8 cellular contexts compared by ENCODE assay signal in the genomic region with DNA sequence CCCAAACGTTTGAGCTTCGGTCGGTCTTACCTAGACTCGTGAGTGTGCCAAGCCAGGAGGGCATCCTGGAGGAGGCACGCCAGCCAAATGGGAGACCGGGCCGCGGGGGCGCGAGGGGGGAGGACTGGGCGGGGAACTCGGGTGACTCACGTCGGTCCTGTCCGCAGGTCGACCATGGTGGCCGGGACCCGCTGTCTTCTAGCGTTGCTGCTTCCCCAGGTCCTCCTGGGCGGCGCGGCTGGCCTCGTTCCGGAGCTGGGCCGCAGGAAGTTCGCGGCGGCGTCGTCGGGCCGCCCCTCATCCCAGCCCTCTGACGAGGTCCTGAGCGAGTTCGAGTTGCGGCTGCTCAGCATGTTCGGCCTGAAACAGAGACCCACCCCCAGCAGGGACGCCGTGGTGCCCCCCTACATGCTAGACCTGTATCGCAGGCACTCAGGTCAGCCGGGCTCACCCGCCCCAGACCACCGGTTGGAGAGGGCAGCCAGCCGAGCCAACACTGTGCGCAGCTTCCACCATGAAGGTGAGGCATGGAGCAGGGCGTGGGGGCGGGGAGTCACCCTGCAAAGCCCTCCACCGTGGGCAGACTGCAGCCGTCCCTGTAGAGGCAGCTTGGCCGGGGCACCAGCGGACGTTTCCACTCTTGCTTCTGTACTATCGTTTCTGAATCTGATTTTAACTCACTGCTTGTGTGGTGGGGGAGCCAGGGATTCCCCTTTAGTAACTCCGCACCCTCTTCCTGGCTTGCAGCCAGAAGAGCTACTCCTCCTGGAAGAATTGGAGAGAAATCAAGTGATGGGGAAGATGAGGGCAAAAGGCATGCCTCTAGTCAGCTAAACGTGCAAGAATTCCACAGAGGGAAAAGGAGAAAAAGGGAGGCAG. TPM values are rescaled to one million over a fixed set of nuclear protein-coding genes. Genes with fewer than 3 reads are reported as not detected.
DNase-seq lines count a peak whose midpoint lies in the region; ATAC-seq and TF ChIP-seq lines count a peak whose summit lies in the region.

No MANE protein-coding gene starts in this region.

- TF ChIP-seq POLR2A in adrenal gland (IDR thresholded peaks at IDR 0.05) = no peak

- peaks cover 8% of the 10 kb centered on the region for H3K27me3 ChIP-seq in adrenal gland
- H3K27me3 ChIP-seq in right cardiac atrium (ENCODE audit: control insufficient read depth, insufficient read depth) = no peaks in the 10 kb centered on the region

- intact Hi-C loops in adrenal gland (cut with DNase I) (loop anchor here in 1 of 2 donors (10.0 kb wide), 1 partner anchor 135 kb away; no protein-coding TSS in a partner anchor), right cardiac atrium (cut with DNase I) (loop anchor here in 2 of 4 donors (10.0 kb wide), 2 partner anchors 55 to 135 kb away; no protein-coding TSS in a partner anchor)

- no peaks in the 10 kb centered on the region for H3K36me3 ChIP-seq in adrenal gland (replicated peaks in 1 of 2)

- peak; percentile 68 for DNase-seq in Daoy (ENCODE audit: low read depth)
- DNase-seq in adrenal gland = peak in 5 of 7 donors; percentile 13 to 33 (median 28)
- peak; percentile 52 to 78 (median 71) for DNase-seq in right cardiac atrium
- peak; percentile 19 for DNase-seq in pons (ENCODE audit: low spot score)
- DNase-seq in epidermal melanocyte (ENCODE audit: insufficient read length, low spot score) = no peak
- DNase-seq in stimulated activated CD8-positive, alpha-beta memory T cell treated with anti-CD3 and anti-CD28 coated beads, Interleukin-4, amount 100 ng/mL, for 48 hours = no peak
- DNase-seq in NK-92 (lab: John Stamatoyannopoulos, UW; ENCODE audit: unreplicated experiment) = no peak
- no peak for DNase-seq in COLO668 (lab: John Stamatoyannopoulos, UW; ENCODE audit: unreplicated experiment)

- H3K27ac ChIP-seq in adrenal gland (no peak overlapping the region), right cardiac atrium (ENCODE audit: low read length) (no peak overlapping the region)

- H3K4me3 ChIP-seq in adrenal gland (peak overlapping the region in 1 of 4 donors; percentile 56), right cardiac atrium (ENCODE audit: low read length) (peak overlapping the region; percentile 78)

- peak; percentile 27 to 48 for ATAC-seq in right cardiac atrium

- H3K4me1 ChIP-seq in adrenal gland (replicated peaks in 1 of 2) = peaks cover 0 to 10% of the 10 kb centered on the region in 2 donors
- no peaks in the 10 kb centered on the region for H3K4me1 ChIP-seq in right cardiac atrium (ENCODE audit: control insufficient read depth, insufficient read depth, low read length)

- WGBS in adrenal gland, 4 donors = 7 to 15% (median 8%) methylated on average over 11 to 55 of the region's 55 CpGs
- 8% methylated on average over 55 of the region's 55 CpGs for WGBS in right cardiac atrium

- H3K9me3 ChIP-seq in adrenal gland (replicated peaks in 1 of 3) (no peaks in the 10 kb centered on the region), right cardiac atrium (ENCODE audit: control insufficient read depth, low read length) (no peaks in the 10 kb centered on the region)

- TF ChIP-seq CTCF in adrenal gland (IDR thresholded peaks at IDR 0.05) = no peak

RNA-seq across cellular contexts. Expression of gene BMP2, which starts 2.7 kb away (rescaled TPM):
- total RNA-seq in Daoy (2014; rRNA removed; shearing (Covaris generic)) = 1.8 and 2.5 TPM in 2 replicates
- total RNA-seq in adrenal gland = 1 to 10 TPM; 1.8 to 5.6 (median 2.6) TPM
- 1 to 10 TPM in 2 of 3 donors, under 1 TPM in 1; 0.80 to 1.9 (median 1.0) TPM for polyA plus RNA-seq in adrenal gland
- 1 to 10 TPM; 1.5 to 2.7 (median 2.4) TPM for total RNA-seq in right cardiac atrium
- 1.9 TPM for polyA plus RNA-seq in right cardiac atrium

Comparison
In these comparisons a context has a peak if more than half of its experiments do, and no peak if none do; other contexts are left out.
1. DNase-seq: peak in Daoy (single experiment), adrenal gland (5 of 7), right cardiac atrium (3 of 3) and pons (single experiment); none in epidermal melanocyte (single experiment), stimulated activated CD8-positive, alpha-beta memory T cell treated with anti-CD3 and anti-CD28 coated beads, Interleukin-4, amount 100 ng/mL, for 48 hours (single experiment), NK-92 (single experiment) and COLO668 (single experiment).